Comparison of ENCODE assay signal across 17 cellular contexts in the genomic region with DNA sequence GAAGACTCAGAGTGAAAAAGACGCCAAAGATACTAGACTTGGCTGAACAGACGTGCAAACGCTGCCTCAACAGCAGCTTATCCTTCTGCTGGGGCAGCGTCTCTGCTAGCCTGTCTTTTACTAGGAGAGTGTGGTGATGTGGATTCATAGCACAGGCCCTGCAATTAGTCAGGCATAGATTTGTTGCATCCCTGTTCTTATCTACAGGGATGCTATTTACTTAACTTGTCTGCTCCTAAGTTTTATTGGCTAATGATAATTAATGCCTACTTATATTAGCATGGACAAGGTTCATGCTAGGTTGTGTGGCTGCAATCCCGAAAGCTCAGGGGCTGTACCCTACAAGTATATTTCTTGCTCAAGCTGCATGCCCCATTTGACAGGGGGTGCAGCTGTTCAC.
"Had no signal": no experiment of that assay in that cellular context is flagged by ENCODE, and none has a peak within 500 bp of the region (broad histone marks: within the 10 kb centered on the region; RNA-seq: fewer than 3 reads in every experiment).

No MANE protein-coding gene starts in this region.

- H3K4me3 ChIP-seq: esophagus muscularis mucosa, gastrocnemius medialis, heart right ventricle, left lung, lower lobe of right lung, sigmoid colon, skin epidermis, stomach had no signal

- H3K27ac ChIP-seq: epithelial cell of prostate, esophagus muscularis mucosa, gastrocnemius medialis, heart right ventricle, left lung, lower lobe of right lung, sigmoid colon, skin epidermis, stomach had no signal

- H3K9me3 ChIP-seq: esophagus muscularis mucosa, gastrocnemius medialis, heart right ventricle, left lung, lower lobe of right lung, sigmoid colon, stomach had no signal

- H3K27me3 ChIP-seq: esophagus muscularis mucosa, gastrocnemius medialis, heart right ventricle, left lung, sigmoid colon, stomach had no signal

- H3K4me1 ChIP-seq: esophagus muscularis mucosa, gastrocnemius medialis, heart right ventricle, left lung, lower lobe of right lung, sigmoid colon, stomach had no signal

- ATAC-seq: effector memory CD8-positive, alpha-beta T cell; gastrocnemius medialis; heart right ventricle; left lung; lower lobe of right lung; natural killer cell; stimulated activated effector memory CD8-positive, alpha-beta T cell treated with anti-CD3 and anti-CD28 coated beads, Interleukin-12 subunit alpha, Interleukin-12 subunit beta, amount 100 ng/mL, for 72 hours had no signal

- H3K36me3 ChIP-seq: esophagus muscularis mucosa, gastrocnemius medialis, heart right ventricle, left lung, lower lobe of right lung, sigmoid colon, stomach had no signal

- DNase-seq: central memory CD4-positive, alpha-beta T cell; effector memory CD8-positive, alpha-beta T cell; gastrocnemius medialis; heart right ventricle; left lung; lower lobe of right lung; natural killer cell; posterior cingulate gyrus; sigmoid colon; stimulated activated CD4-positive, alpha-beta T cell treated with anti-CD3 and anti-CD28 coated beads, Interleukin-4, amount 100 ng/mL, for 1 hour; stimulated activated CD8-positive, alpha-beta memory T cell treated with anti-CD3 and anti-CD28 coated beads, Interleukin-4, amount 100 ng/mL, for 48 hours; stomach; substantia nigra had no signal
